Comparison of ENCODE assay signal across 17 cellular contexts in the genomic region with DNA sequence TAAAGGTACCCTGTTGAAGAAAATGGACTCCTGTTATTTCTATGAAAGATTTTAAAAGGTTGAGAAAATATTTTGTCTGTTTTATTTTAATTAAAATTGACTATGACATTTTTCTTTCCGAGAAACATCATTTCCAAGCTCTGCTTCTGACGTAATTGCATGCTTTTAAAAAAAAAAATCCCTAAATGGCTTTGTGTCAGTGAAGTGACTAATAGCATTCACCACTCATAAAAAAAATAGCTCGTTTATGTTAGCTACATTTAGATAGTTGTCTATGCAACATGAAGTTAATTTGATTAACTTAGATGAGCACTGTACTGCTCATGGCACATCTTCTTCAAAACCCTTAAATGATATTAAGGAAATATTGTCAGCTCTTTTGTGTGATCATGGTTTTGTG.
"Had no signal": no experiment of that assay in that cellular context is flagged by ENCODE, and none has a peak within 500 bp of the region (broad histone marks: within the 10 kb centered on the region; RNA-seq: fewer than 3 reads in every experiment).

No MANE protein-coding gene starts in this region.

- H3K27me3 Mint-ChIP-seq: activated naive CD8-positive, alpha-beta T cell treated with anti-CD3 and anti-CD28 coated beads, Interleukin-2, amount 50 U/mL, for 24 hours; naive B cell had no signal

- H3K4me1 Mint-ChIP-seq: activated CD8-positive, alpha-beta memory T cell treated with anti-CD3 and anti-CD28 coated beads, Interleukin-2, amount 10 ng/mL, durations not matched to agents 7 days and 5 days; naive B cell; stimulated activated naive B cell treated with anti-CD40 and anti-IgM and Interleukin-4, amounts not matched to agents 10 μg/mL and 1 μg/mL and 100 μg/mL, for 72 hours had no signal

- H3K27ac Mint-ChIP-seq: activated CD8-positive, alpha-beta memory T cell treated with anti-CD3 and anti-CD28 coated beads, Interleukin-2, amount 10 ng/mL, durations not matched to agents 7 days and 5 days; activated naive CD4-positive, alpha-beta T cell treated with anti-CD3 and anti-CD28 coated beads for 36 hours; activated naive CD8-positive, alpha-beta T cell treated with anti-CD3 and anti-CD28 coated beads, Interleukin-2, amount 50 U/mL, for 24 hours; activated T-helper 2 cell treated with anti-CD3 and anti-CD28 coated beads, Interferon-gamma antibody, Interleukin-2, Interleukin-4, amounts not matched to agents 10 μg/mL and 5 μg/mL and 100 μg/mL, durations not matched to agents 14 hours and 24 hours and 36 hours; naive B cell; stimulated activated naive B cell treated with anti-CD40 and anti-IgM and Interleukin-4, amounts not matched to agents 10 μg/mL and 1 μg/mL and 100 μg/mL, for 72 hours; T-helper 1 cell treated with Interleukin-12 subunit alpha and Interleukin-12 subunit beta and Interleukin-4 antibody, amounts not matched to agents 30 μg/mL and 1 μg/mL, for 36 hours had no signal

- H3K4me3 Mint-ChIP-seq: activated CD8-positive, alpha-beta memory T cell treated with anti-CD3 and anti-CD28 coated beads, Interleukin-2, amount 10 ng/mL, durations not matched to agents 7 days and 5 days; activated naive CD4-positive, alpha-beta T cell treated with anti-CD3 and anti-CD28 coated beads for 36 hours; activated naive CD8-positive, alpha-beta T cell treated with anti-CD3 and anti-CD28 coated beads, Interleukin-2, amount 50 U/mL, for 24 hours; naive B cell; stimulated activated naive B cell treated with anti-CD40 and anti-IgM and Interleukin-4, amounts not matched to agents 10 μg/mL and 1 μg/mL and 100 μg/mL, for 72 hours; T-helper 1 cell treated with Interleukin-12 subunit alpha and Interleukin-12 subunit beta and Interleukin-4 antibody, amounts not matched to agents 30 μg/mL and 1 μg/mL, for 36 hours had no signal

- DNase-seq: activated CD4-positive, alpha-beta T cell treated with anti-CD3 and anti-CD28 coated beads, Interleukin-2, amount 50 U/mL, for 48 hours; activated CD8-positive, alpha-beta memory T cell treated with anti-CD3 and anti-CD28 coated beads, Interleukin-2, amount 10 ng/mL, durations not matched to agents 7 days and 5 days; activated naive CD4-positive, alpha-beta T cell treated with anti-CD3 and anti-CD28 coated beads for 36 hours; activated naive CD8-positive, alpha-beta T cell treated with anti-CD3 and anti-CD28 coated beads, Interleukin-2, amount 50 U/mL, for 24 hours; activated T-cell treated with anti-CD3 and anti-CD28 coated beads, Interleukin-2, amount 50 U/mL, for 1 hour; effector CD8-positive, alpha-beta T cell; islet precursor cell; left ventricle myocardium inferior; naive B cell; ovary; retina; stimulated activated CD4-positive, alpha-beta T cell treated with anti-CD3 and anti-CD28 coated beads, Interleukin-2, amount 100 ng/mL, for 48 hours; stimulated activated naive B cell treated with anti-CD40 and anti-IgM and Interleukin-4, amounts not matched to agents 10 μg/mL and 1 μg/mL and 100 μg/mL, for 72 hours; tibial artery; WERI-Rb-1 had no signal

- H3K36me3 Mint-ChIP-seq: activated CD8-positive, alpha-beta memory T cell treated with anti-CD3 and anti-CD28 coated beads, Interleukin-2, amount 10 ng/mL, durations not matched to agents 7 days and 5 days; naive B cell; stimulated activated naive B cell treated with anti-CD40 and anti-IgM and Interleukin-4, amounts not matched to agents 10 μg/mL and 1 μg/mL and 100 μg/mL, for 72 hours had no signal

- H3K9me3 Mint-ChIP-seq: activated naive CD4-positive, alpha-beta T cell treated with anti-CD3 and anti-CD28 coated beads for 36 hours; activated naive CD8-positive, alpha-beta T cell treated with anti-CD3 and anti-CD28 coated beads, Interleukin-2, amount 50 U/mL, for 24 hours; activated T-helper 2 cell treated with anti-CD3 and anti-CD28 coated beads, Interferon-gamma antibody, Interleukin-2, Interleukin-4, amounts not matched to agents 10 μg/mL and 5 μg/mL and 100 μg/mL, durations not matched to agents 14 hours and 24 hours and 36 hours; naive B cell; stimulated activated naive B cell treated with anti-CD40 and anti-IgM and Interleukin-4, amounts not matched to agents 10 μg/mL and 1 μg/mL and 100 μg/mL, for 72 hours; T-helper 1 cell treated with Interleukin-12 subunit alpha and Interleukin-12 subunit beta and Interleukin-4 antibody, amounts not matched to agents 30 μg/mL and 1 μg/mL, for 36 hours had no signal

- ATAC-seq: activated CD8-positive, alpha-beta memory T cell treated with anti-CD3 and anti-CD28 coated beads, Interleukin-2, amount 10 ng/mL, durations not matched to agents 7 days and 5 days; activated naive CD8-positive, alpha-beta T cell treated with anti-CD3 and anti-CD28 coated beads, Interleukin-2, amount 50 U/mL, for 24 hours; stimulated activated naive B cell treated with anti-CD40 and anti-IgM and Interleukin-4, amounts not matched to agents 10 μg/mL and 1 μg/mL and 100 μg/mL, for 72 hours had no signal
